Comparison of ENCODE assay signal across 8 cellular contexts in genomic region chr16:27374794-27375499, GRCh38. TPM values are rescaled to one million over a fixed set of nuclear protein-coding genes. Genes with fewer than 3 reads are reported as not detected.
A peak's percentile ranks its signal among the peaks of the same experiment; 100 is the strongest.
DNase-seq lines count a peak whose midpoint lies in the region; ATAC-seq, FAIRE-seq and TF ChIP-seq lines count a peak whose summit lies in the region.

No MANE protein-coding gene starts in this region.

- no peaks in the 10 kb centered on the region for H3K27me3 Mint-ChIP-seq in activated CD8-positive, alpha-beta T cell treated with anti-CD3 and anti-CD28 coated beads for 36 hours
- H3K27me3 Mint-ChIP-seq in naive thymus-derived CD4-positive, alpha-beta T cell, result no peaks in the 10 kb centered on the region

- POLR2A ChIA-PET in AG04450 (lab: Yijun Ruan, JAX), result interaction anchor here (0.6 kb wide), 1 partner anchor 54 kb away, joined by 3 read pairs; no protein-coding TSS in a partner anchor
- POLR2A ChIA-PET in activated CD8-positive, alpha-beta T cell treated with anti-CD3 and anti-CD28 coated beads for 36 hours (lab: Charles Lee), result interaction anchor here (0.6 to 9.3 kb wide), 10 partner anchors 13 to 140 kb away, joined by 3 to 145 read pairs (median 3); partner anchors contain the start of gene IL21R
- POLR2A ChIA-PET in naive thymus-derived CD4-positive, alpha-beta T cell (lab: Charles Lee), result interaction anchor here (0.7 to 11.1 kb wide), 9 partner anchors 9 to 201 kb away, joined by 3 to 196 read pairs (median 4); partner anchors contain the start of genes IL21R and KDM8

- DNase-seq in AG04450 (ENCODE audit: low read depth, low spot score) (peak; percentile 55), GM12892 (ENCODE audit: insufficient read length) (no peak), NCI-H510A treated with DMSO at 0.1 percent for 48 hours (lab: John Stamatoyannopoulos, UW) (peak; percentile 50), fibroblast of gingiva (ENCODE audit: low read depth) (peak; percentile 56), upper lobe of left lung (peak in 1 of 2 donors; percentile 54)
- peak; percentile 73 for DNase-seq in activated CD8-positive, alpha-beta T cell treated with anti-CD3 and anti-CD28 coated beads for 36 hours
- peak in 1 of 9 donors; percentile 50 for DNase-seq in naive thymus-derived CD4-positive, alpha-beta T cell

- TF ChIP-seq CTCF in AG04450 (IDR thresholded peaks at IDR 0.05; ENCODE audit: low read depth, low read length) (peak; percentile 66), upper lobe of left lung (IDR thresholded peaks at IDR 0.05) (peak; percentile 44 to 73 (median 62))
- TF ChIP-seq CTCF in activated CD8-positive, alpha-beta T cell treated with anti-CD3 and anti-CD28 coated beads for 36 hours (IDR thresholded peaks at IDR 0.05), result peak; percentile 47

- no peaks in the 10 kb centered on the region for H3K36me3 ChIP-seq in naive thymus-derived CD4-positive, alpha-beta T cell (ENCODE audit: control insufficient read depth in 2 of 3, insufficient read depth in 3 of 3, low read length in 3 of 3)
- H3K36me3 ChIP-seq in upper lobe of left lung, result no peaks in the 10 kb centered on the region

- ATAC-seq in HG02981 (IDR thresholded peaks at IDR 0.05; ENCODE audit: unreplicated experiment) (peak; percentile 37), upper lobe of left lung (ENCODE audit: low FRiP score in 2 of 2) (peak; percentile 81 to 84)
- peak; percentile 47 for ATAC-seq in activated CD8-positive, alpha-beta T cell treated with anti-CD3 and anti-CD28 coated beads for 36 hours
- ATAC-seq in naive thymus-derived CD4-positive, alpha-beta T cell, result peak; percentile 64

- peak; percentile 82 for TF ChIP-seq POLR2A in GM12892 (IDR thresholded peaks at IDR 0.05; ENCODE audit: low read depth, low read length)
- TF ChIP-seq POLR2A in upper lobe of left lung (IDR thresholded peaks at IDR 0.05), result peak in 2 of 4 donors; percentile 23 to 61

- H3K4me1 ChIP-seq in naive thymus-derived CD4-positive, alpha-beta T cell (ENCODE audit: control insufficient read depth in 2 of 2, insufficient read depth in 2 of 2, low read length in 2 of 2), result peaks cover 32 to 71% of the 10 kb centered on the region in 2 donors
- H3K4me1 ChIP-seq in upper lobe of left lung, result peaks cover 0 to 18% (median 8%) of the 10 kb centered on the region in 4 donors

- TF ChIP-seq EP300 in upper lobe of left lung (IDR thresholded peaks at IDR 0.05), result no peak

- H3K4me3 ChIP-seq in AG04450 (ENCODE audit: low read depth, low read length) (no peak overlapping the region), upper lobe of left lung (peak overlapping the region in 1 of 4 donors; percentile 21)
- no peak overlapping the region for H3K4me3 ChIP-seq in naive thymus-derived CD4-positive, alpha-beta T cell (ENCODE audit: low read length)

- H3K27ac Mint-ChIP-seq in activated CD8-positive, alpha-beta T cell treated with anti-CD3 and anti-CD28 coated beads for 36 hours, result no peak overlapping the region
- no peak overlapping the region for H3K27ac Mint-ChIP-seq in naive thymus-derived CD4-positive, alpha-beta T cell

- H3K27ac ChIP-seq in AG04450 (ENCODE audit: low read depth, low read length) (peak overlapping the region; percentile 31), upper lobe of left lung (peak overlapping the region in 3 of 4 donors; percentile 55 to 68 (median 59))
- peak overlapping the region; percentile 53 for H3K27ac ChIP-seq in naive thymus-derived CD4-positive, alpha-beta T cell (ENCODE audit: low read depth, low read length)

- FAIRE-seq in GM12892 (lab: Jason Lieb, UNC), result peak; percentile 99

- intact Hi-C loops in activated CD8-positive, alpha-beta T cell treated with anti-CD3 and anti-CD28 coated beads for 36 hours (cut with micrococcal nuclease), result loop anchor here (5.0 kb wide), 1 partner anchor 77 kb away; no protein-coding TSS in a partner anchor
- intact Hi-C loops in naive thymus-derived CD4-positive, alpha-beta T cell (cut with micrococcal nuclease), result loop anchor here (2.0 kb wide), 2 partner anchors 28 to 72 kb away; partner anchors contain the start of gene IL21R (in 1 of the 2)

- H3K4me1 Mint-ChIP-seq in activated CD8-positive, alpha-beta T cell treated with anti-CD3 and anti-CD28 coated beads for 36 hours (ENCODE audit: low read depth), result peaks cover 41% of the 10 kb centered on the region
- H3K4me1 Mint-ChIP-seq in naive thymus-derived CD4-positive, alpha-beta T cell, result peaks cover 29 to 53% (median 45%) of the 10 kb centered on the region in 7 donors

- 22 to 31% methylated on average over 10 of the region's 10 CpGs for WGBS in upper lobe of left lung, 2 donors

- CTCF ChIA-PET in AG04450 (lab: Charles Lee), result interaction anchor here (0.7 to 3.1 kb wide), 15 partner anchors 9 to 265 kb away, joined by 3 to 21 read pairs (median 5); no protein-coding TSS in a partner anchor
- CTCF ChIA-PET in activated CD8-positive, alpha-beta T cell treated with anti-CD3 and anti-CD28 coated beads for 36 hours (lab: Charles Lee), result interaction anchor here (0.7 to 4.9 kb wide), 22 partner anchors 7 to 220 kb away, joined by 3 to 38 read pairs (median 4); partner anchors contain the start of gene IL21R
- CTCF ChIA-PET in naive thymus-derived CD4-positive, alpha-beta T cell (lab: Charles Lee), result interaction anchor here (0.7 to 1.5 kb wide), 5 partner anchors 32 to 220 kb away, joined by 3 to 5 read pairs (median 3); no protein-coding TSS in a partner anchor

- no peak overlapping the region for H3K4me3 Mint-ChIP-seq in activated CD8-positive, alpha-beta T cell treated with anti-CD3 and anti-CD28 coated beads for 36 hours
- no peak overlapping the region for H3K4me3 Mint-ChIP-seq in naive thymus-derived CD4-positive, alpha-beta T cell

- H3K27me3 ChIP-seq in AG04450 (ENCODE audit: control insufficient read depth, insufficient read depth, low read length) (peaks cover 8% of the 10 kb centered on the region), upper lobe of left lung (no peaks in the 10 kb centered on the region)
- H3K27me3 ChIP-seq in naive thymus-derived CD4-positive, alpha-beta T cell (ENCODE audit: control insufficient read depth in 2 of 2, insufficient read depth in 2 of 2, low read length in 2 of 2), result no peaks in the 10 kb centered on the region

- peaks cover 16% of the 10 kb centered on the region for H3K36me3 Mint-ChIP-seq in activated CD8-positive, alpha-beta T cell treated with anti-CD3 and anti-CD28 coated beads for 36 hours (ENCODE audit: low read depth)
- peaks cover 0 to 19% (median 0%) of the 10 kb centered on the region in 5 donors for H3K36me3 Mint-ChIP-seq in naive thymus-derived CD4-positive, alpha-beta T cell

- H3K9me3 Mint-ChIP-seq in activated CD8-positive, alpha-beta T cell treated with anti-CD3 and anti-CD28 coated beads for 36 hours, result peaks cover 14% of the 10 kb centered on the region
- H3K9me3 Mint-ChIP-seq in naive thymus-derived CD4-positive, alpha-beta T cell, result peaks cover 0 to 8% (median 2%) of the 10 kb centered on the region in 11 donors

- H3K9me3 ChIP-seq in AG04450 (ENCODE audit: control insufficient read depth, insufficient read depth, low read length) (peaks cover 7% of the 10 kb centered on the region), upper lobe of left lung (no peaks in the 10 kb centered on the region)
- no peaks in the 10 kb centered on the region for H3K9me3 ChIP-seq in naive thymus-derived CD4-positive, alpha-beta T cell (ENCODE audit: control insufficient read depth in 2 of 3, low read length in 3 of 3)

RNA-seq across cellular contexts. Expression of gene IL21R, which starts 27.0 kb away (rescaled TPM):
- polyA plus RNA-seq in AG04450 (2011; rRNA removed), result 0.52 and 0.57 TPM in 2 replicates
- polyA minus RNA-seq in AG04450 (2011; rRNA and poly(A)+ RNA removed), result 1.6 and 2.4 TPM in 2 replicates
- 31.5 TPM for polyA plus RNA-seq in GM12892 (2012; ENCODE audit: missing spikeins)
- total RNA-seq in activated CD8-positive, alpha-beta T cell treated with anti-CD3 and anti-CD28 coated beads for 36 hours, result 10 to 100 TPM; 95.6 to 97.2 TPM
- total RNA-seq in naive thymus-derived CD4-positive, alpha-beta T cell, result 10 to 100 TPM; 24.6 to 40.9 (median 31.4) TPM
- 10 to 100 TPM; 37.1 to 52.1 TPM for polyA plus RNA-seq in naive thymus-derived CD4-positive, alpha-beta T cell
- total RNA-seq in upper lobe of left lung, result 10 to 100 TPM in 1 of 6 donors, 1 to 10 TPM in 5; 2.0 to 10.1 (median 3.6) TPM
